ENCODE assay signal across 14 cellular contexts in the genomic region with DNA sequence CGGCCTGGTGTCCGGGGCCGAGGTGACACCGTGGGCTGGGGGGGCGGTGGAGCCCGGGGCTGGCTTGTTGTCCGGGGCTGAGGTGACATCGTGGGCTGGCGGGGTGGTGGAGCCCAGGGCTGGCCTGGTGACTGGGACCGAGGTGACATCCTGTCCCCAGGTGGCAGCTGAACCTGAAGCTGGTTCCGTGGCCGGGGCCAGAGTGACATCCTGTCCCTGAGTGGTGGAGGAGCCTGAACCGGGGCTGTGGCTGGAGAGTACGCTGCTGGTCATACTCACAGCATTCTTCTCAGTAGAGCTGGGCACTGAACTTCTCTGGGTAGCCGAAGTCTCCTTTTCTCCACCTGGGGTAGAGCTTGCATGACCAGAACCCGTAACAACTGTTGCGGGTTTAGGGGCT. TPM values are rescaled to one million over a fixed set of nuclear protein-coding genes. Genes with fewer than 3 reads are reported as not detected.
DNase-seq lines count a peak whose midpoint lies in the region; ATAC-seq, FAIRE-seq and TF ChIP-seq lines count a peak whose summit lies in the region.
"Had no signal": no experiment of that assay in that cellular context is flagged by ENCODE, and none has a peak within 500 bp of the region (broad histone marks: within the 10 kb centered on the region; RNA-seq: fewer than 3 reads in every experiment).

No MANE protein-coding gene starts in this region.

- peaks cover 24% of the 10 kb centered on the region for H3K23me2 ChIP-seq in H1 (ENCODE audit: low read depth, low read length)

- H3K27ac Mint-ChIP-seq in CD4-positive, CD25-positive, alpha-beta regulatory T cell: peak overlapping the region in 2 of 3 donors; percentile 48 to 92
- peak overlapping the region; percentile 97 for H3K27ac Mint-ChIP-seq in neural progenitor cell

- H3K27me3 ChIP-seq in CD4-positive, CD25-positive, alpha-beta regulatory T cell (ENCODE audit: control insufficient read depth, insufficient read depth, low read length): no peaks in the 10 kb centered on the region
- no peaks in the 10 kb centered on the region for H3K27me3 ChIP-seq in NT2/D1 (ENCODE audit: insufficient read depth, insufficient read length)
- H3K27me3 ChIP-seq in H1 (replicated peaks in 1 of 4; ENCODE audit: control insufficient read depth in 3 of 4, extremely low read depth in 1 of 4, insufficient read depth in 3 of 4, low read length in 3 of 4): no peaks in the 10 kb centered on the region
- no peaks in the 10 kb centered on the region for H3K27me3 ChIP-seq in neural progenitor cell
- H3K27me3 ChIP-seq: heart left ventricle had no signal

- no peak for TF ChIP-seq POLR2A in H1 (IDR thresholded peaks at IDR 0.05; ENCODE audit: control extremely low read depth in 1 of 2, low read depth in 2 of 2, low read length in 2 of 2)

- WGBS in H1 (ENCODE audit: extremely low coverage in 1 of 2, insufficient coverage in 1 of 2, insufficient read length in 1 of 2, insufficient replicate concordance in 2 of 2, low coverage in 1 of 2, low lambda C conversion rate in 2 of 2, missing lambda C conversion rate in 1 of 2), 2 experiments: 86% methylated on average over 11 of the region's 17 CpGs; no CpG with 5 or more reads in 1 of the 2 experiments

- no peak overlapping the region for H4K8ac ChIP-seq in H1 (ENCODE audit: extremely low read depth, insufficient read depth, low read length)

- peaks cover 33% of the 10 kb centered on the region for H3K4me1 ChIP-seq in CD4-positive, CD25-positive, alpha-beta regulatory T cell (ENCODE audit: control insufficient read depth, insufficient read depth, low read length, poor library complexity, severe bottlenecking)
- peaks cover 15% of the 10 kb centered on the region for H3K4me1 ChIP-seq in NT2/D1 (ENCODE audit: insufficient read depth, insufficient read length)
- H3K4me1 ChIP-seq in H1 (replicated peaks in 1 of 4; ENCODE audit: control insufficient read depth in 3 of 4, insufficient read depth in 4 of 4, low read length in 3 of 4): peaks cover 7 to 21% (median 18%) of the 10 kb centered on the region in 4 experiments
- peaks cover 16% of the 10 kb centered on the region for H3K4me1 ChIP-seq in neural progenitor cell
- peaks cover 15% of the 10 kb centered on the region for H3K4me1 ChIP-seq in OCI-LY7 (ENCODE audit: insufficient read depth, low read length, poor library complexity, severe bottlenecking)

- TF ChIP-seq CTCF in H1 (IDR thresholded peaks at IDR 0.05; ENCODE audit: control extremely low read depth in 1 of 3, insufficient read depth in 1 of 3, low read depth in 1 of 3, low read length in 3 of 3): no peak
- TF ChIP-seq CTCF in neural progenitor cell (IDR thresholded peaks at IDR 0.05): no peak
- TF ChIP-seq CTCF in OCI-LY7 (conservative IDR thresholded peaks at IDR 0.05; ENCODE audit: low read length): no peak

- no peak overlapping the region for H2BK12ac ChIP-seq in H1 (ENCODE audit: low read depth, low read length)

- no peaks in the 10 kb centered on the region for H3K27me3 Mint-ChIP-seq in CD4-positive, CD25-positive, alpha-beta regulatory T cell
- peaks cover 32% of the 10 kb centered on the region for H3K27me3 Mint-ChIP-seq in neural progenitor cell (ENCODE audit: insufficient read depth, low read depth)

- POLR2A ChIA-PET in H1 (lab: Charles Lee; ENCODE audit: partially characterized antibody): interaction anchor here (1.0 to 19.4 kb wide), 5 partner anchors 13 to 87 kb away, joined by 3 to 512 read pairs (median 48); a partner anchor contains a TSS
- POLR2A ChIA-PET in OCI-LY7 (lab: Charles Lee): no interaction called here

- H3K79me2 ChIP-seq in H1 (ENCODE audit: control insufficient read depth in 1 of 2, insufficient read depth in 2 of 2, low read length in 2 of 2) (peaks cover 6 to 17% of the 10 kb centered on the region in 2 experiments; a peak in 3 of 4 replicates), neural progenitor cell (ENCODE audit: low read depth) (peaks cover 21% of the 10 kb centered on the region), OCI-LY7 (ENCODE audit: insufficient read depth, low read depth, low read length) (no peaks in the 10 kb centered on the region)

- CTCF ChIA-PET in H1 (lab: Charles Lee; ENCODE audit: partially characterized antibody): interaction anchor here (1.0 to 5.1 kb wide), 7 partner anchors 11 to 59 kb away, joined by 3 to 107 read pairs (median 8); a partner anchor contains a TSS
- CTCF ChIA-PET in OCI-LY7 (lab: Charles Lee; ENCODE audit: unreplicated experiment): no interaction called here

- no peak for TF ChIP-seq EP300 in H1 (IDR thresholded peaks at IDR 0.05; ENCODE audit: borderline replicate concordance in 1 of 2, low read depth in 2 of 2, low read length in 2 of 2)

- FAIRE-seq in H1 (lab: Jason Lieb, UNC): no peak
- FAIRE-seq: colon had no signal

- H2AFZ ChIP-seq in H1 (ENCODE audit: low read length) (no peak overlapping the region), neural progenitor cell (replicated peaks) (no peak overlapping the region), OCI-LY7 (ENCODE audit: low read length) (no peak overlapping the region)

- H2BK15ac ChIP-seq in H1 (ENCODE audit: low read length): no peak overlapping the region

- H2AK5ac ChIP-seq in H1 (ENCODE audit: low read depth, low read length): 0 out of 2 replicates have a peak overlapping the region, but pooled peaks have one; percentile 26

- no peaks in the 10 kb centered on the region for H3K9me2 ChIP-seq in OCI-LY7 (ENCODE audit: insufficient read depth, low read length)

- peak overlapping the region; percentile 46 for H3K9ac ChIP-seq in NT2/D1 (ENCODE audit: insufficient read length, low read depth)
- no peak overlapping the region for H3K9ac ChIP-seq in H1 (replicated peaks in 1 of 4; ENCODE audit: extremely low read depth in 1 of 4, low read depth in 3 of 4, low read length in 3 of 4)
- H3K9ac ChIP-seq in neural progenitor cell: no peak overlapping the region

- no peak overlapping the region for H3K56ac ChIP-seq in H1 (replicated peaks; ENCODE audit: insufficient read length, low read depth, low read length)

- H3K4me1 Mint-ChIP-seq in CD4-positive, CD25-positive, alpha-beta regulatory T cell: peaks cover 0 to 37% (median 25%) of the 10 kb centered on the region in 4 donors
- peaks cover 34% of the 10 kb centered on the region for H3K4me1 Mint-ChIP-seq in neural progenitor cell

- no peak overlapping the region for H3K27ac ChIP-seq in CD4-positive, CD25-positive, alpha-beta regulatory T cell (ENCODE audit: insufficient read depth, low read length, poor library complexity, severe bottlenecking)
- no peak overlapping the region for H3K27ac ChIP-seq in H1 (ENCODE audit: low read depth, low read length)
- H3K27ac ChIP-seq in neural progenitor cell: no peak overlapping the region
- no peak overlapping the region for H3K27ac ChIP-seq in OCI-LY7 (ENCODE audit: low read depth, low read length, poor library complexity, severe bottlenecking)

- BruUV-seq in OCI-LY7 (replicated peaks; lab: Mats Ljungman, UMichigan): no TSS peak

- H3F3A ChIP-seq in neural progenitor cell (ENCODE audit: low read depth): peaks cover 41% of the 10 kb centered on the region

- H3K4me2 ChIP-seq in H1 (ENCODE audit: insufficient read depth in 1 of 2, low read depth in 2 of 2, low read length in 2 of 2) (peak overlapping the region in 1 of 2 experiments; percentile 87; a peak in 2 of 4 replicates), neural progenitor cell (no peak overlapping the region), OCI-LY7 (ENCODE audit: low read length) (no peak overlapping the region)

- intact Hi-C loops in OCI-LY7 (cut with micrococcal nuclease; ENCODE audit: unreplicated experiment): no loop called here

- no peak for TF ChIP-seq RAD21 in H1 (IDR thresholded peaks at IDR 0.05 in 1 of 2, conservative IDR thresholded peaks at IDR 0.05 in 1 of 2; ENCODE audit: low read depth in 2 of 2, low read length in 2 of 2)

- H3K4me3 ChIP-seq in CD4-positive, CD25-positive, alpha-beta regulatory T cell (ENCODE audit: low read depth, low read length): no peak overlapping the region
- H3K4me3 ChIP-seq in NT2/D1 (ENCODE audit: insufficient read length, low read depth) (no peak overlapping the region), H1 (ENCODE audit: extremely low read depth in 1 of 4, insufficient read depth in 2 of 4, low read depth in 3 of 4, low read length in 4 of 4) (no peak overlapping the region), neural progenitor cell (no peak overlapping the region), OCI-LY7 (ENCODE audit: low read depth, low read length, poor library complexity, severe bottlenecking) (no peak overlapping the region)

- peaks cover 6% of the 10 kb centered on the region for H3K79me1 ChIP-seq in H1 (ENCODE audit: low read depth, low read length)

- H3K36me3 ChIP-seq in CD4-positive, CD25-positive, alpha-beta regulatory T cell (ENCODE audit: control insufficient read depth, insufficient read depth, low read length): no peaks in the 10 kb centered on the region
- H3K36me3 ChIP-seq in NT2/D1 (ENCODE audit: insufficient read depth, insufficient read length, low read length): peaks cover 16% of the 10 kb centered on the region
- H3K36me3 ChIP-seq in H1 (ENCODE audit: control insufficient read depth in 2 of 4, insufficient read depth in 4 of 4, low read length in 3 of 4): peaks cover 2 to 10% (median 3%) of the 10 kb centered on the region in 4 experiments; a peak in 7 of 8 replicates
- no peaks in the 10 kb centered on the region for H3K36me3 ChIP-seq in neural progenitor cell
- H3K36me3 ChIP-seq in OCI-LY7 (ENCODE audit: insufficient read depth, low read length): no peaks in the 10 kb centered on the region

- peak in 1 of 3 donors; percentile 23 for DNase-seq in CD4-positive, CD25-positive, alpha-beta regulatory T cell
- DNase-seq in NT2/D1 (ENCODE audit: low read depth, low spot score): no peak
- no peak for DNase-seq in H1 (ENCODE audit: low read depth in 1 of 2, low spot score in 2 of 2)
- no peak for DNase-seq in neural progenitor cell (ENCODE audit: low spot score)
- DNase-seq in OCI-M1 (lab: John Stamatoyannopoulos, UW): no peak
- DNase-seq in OCI-LY7 (ENCODE audit: low spot score): no peak
- no peak for DNase-seq in NCI-H2227 (lab: John Stamatoyannopoulos, UW; ENCODE audit: unreplicated experiment)
- DNase-seq: activated CD8-positive, alpha-beta memory T cell treated with anti-CD3 and anti-CD28 coated beads, Interleukin-2, amount 50 U/mL, for 4 hours; KBM-7; NCI-H345; substantia nigra had no signal

- H2BK5ac ChIP-seq in H1 (ENCODE audit: low read depth, low read length): no peak overlapping the region; the same call in 1 of the 2 replicates

- no peak overlapping the region for H3K18ac ChIP-seq in H1 (ENCODE audit: extremely low read depth, low read length)

- no peak overlapping the region for H3K23ac ChIP-seq in H1 (ENCODE audit: insufficient read length)

- no peak overlapping the region for H2BK120ac ChIP-seq in H1 (replicated peaks; ENCODE audit: low read depth, low read length)

- H4K91ac ChIP-seq in H1 (replicated peaks; ENCODE audit: insufficient read length, low read length): peak overlapping the region; percentile 17

- H3K4me3 Mint-ChIP-seq in CD4-positive, CD25-positive, alpha-beta regulatory T cell: peak overlapping the region in 3 of 4 donors; percentile 13 to 77 (median 71)
- H3K4me3 Mint-ChIP-seq in neural progenitor cell: peak overlapping the region; percentile 62

- H4K20me1 ChIP-seq in H1 (replicated peaks in 1 of 2; ENCODE audit: control insufficient read depth in 1 of 2, insufficient read depth in 2 of 2, low read length in 2 of 2): peaks cover 2 to 6% of the 10 kb centered on the region in 2 experiments
- peaks cover 6% of the 10 kb centered on the region for H4K20me1 ChIP-seq in neural progenitor cell (ENCODE audit: low read depth)
- H4K20me1 ChIP-seq in OCI-LY7 (ENCODE audit: insufficient read depth, low read length): no peaks in the 10 kb centered on the region

- no peak overlapping the region for H3K4ac ChIP-seq in H1 (replicated peaks; ENCODE audit: insufficient read length, low read depth, low read length)

- no peak overlapping the region for H2BK20ac ChIP-seq in H1 (ENCODE audit: low read length)

- H3K9me3 ChIP-seq in CD4-positive, CD25-positive, alpha-beta regulatory T cell (ENCODE audit: control insufficient read depth in 2 of 2, low read length in 2 of 2): no peaks in the 10 kb centered on the region
- H3K9me3 ChIP-seq in NT2/D1 (ENCODE audit: insufficient read depth, low read length) (no peaks in the 10 kb centered on the region), H1 (ENCODE audit: insufficient read depth in 2 of 2, low read depth in 1 of 2, low read length in 1 of 2) (no peaks in the 10 kb centered on the region), neural progenitor cell (ENCODE audit: low read depth) (no peaks in the 10 kb centered on the region), OCI-LY7 (ENCODE audit: low read length) (no peaks in the 10 kb centered on the region)
- H3K9me3 ChIP-seq: heart left ventricle had no signal

- peaks cover 5% of the 10 kb centered on the region for H3K36me3 Mint-ChIP-seq in CD4-positive, CD25-positive, alpha-beta regulatory T cell
- peaks cover 20% of the 10 kb centered on the region for H3K36me3 Mint-ChIP-seq in neural progenitor cell

- H3K9me3 Mint-ChIP-seq in CD4-positive, CD25-positive, alpha-beta regulatory T cell: peaks cover 0 to 2% (median 0%) of the 10 kb centered on the region in 7 donors
- H3K9me3 Mint-ChIP-seq in neural progenitor cell: peaks cover 7% of the 10 kb centered on the region

- ATAC-seq in CD4-positive, CD25-positive, alpha-beta regulatory T cell (ENCODE audit: low read depth in 2 of 2): no peak
- ATAC-seq in HG02884 (IDR thresholded peaks at IDR 0.05; ENCODE audit: unreplicated experiment): no peak
- ATAC-seq: heart left ventricle had no signal

- no peak overlapping the region for H4K5ac ChIP-seq in H1 (ENCODE audit: insufficient read length, low read depth, low read length)

- H3K14ac ChIP-seq in H1 (ENCODE audit: insufficient read length): no peak overlapping the region

RNA-seq across cellular contexts. Expression of a gene that starts 15.8 kb away (rescaled TPM):
- total RNA-seq in CD4-positive, CD25-positive, alpha-beta regulatory T cell: 18.4 TPM
- polyA plus RNA-seq in CD4-positive, CD25-positive, alpha-beta regulatory T cell: 1 to 10 TPM; 2.7 to 4.1 (median 3.7) TPM
- total RNA-seq in H1 (2021; fragmentation: NEBNext Ultra II Directional; extraction: Animal tissue kit (Norgen Biotek cat#: 25700)): 2.6 and 3.0 TPM in 2 replicates
- polyA plus RNA-seq in H1 (2011; rRNA removed): 3.5 and 5.0 TPM in 2 replicates
- 4.2 TPM for polyA plus RNA-seq in H1 (2011; cell fraction: cytosol; rRNA removed)
- 19.8 TPM for polyA plus RNA-seq in H1 (2011; cell fraction: nucleus; rRNA removed)
- 8.5 to 12.1 TPM (median 11.0 TPM) in 4 replicates for polyA plus RNA-seq in H1 (2012, experiment 1 of 2)
- 4.6 TPM for polyA plus RNA-seq in H1 (2012, experiment 2 of 2)
- 3.6 TPM for polyA plus RNA-seq in H1 (2013, experiment 1 of 2)
- 3.4 TPM for polyA plus RNA-seq in H1 (2013, experiment 2 of 2)
- polyA minus RNA-seq in H1 (2011; rRNA and poly(A)+ RNA removed): 5.1 and 6.1 TPM in 2 replicates
- 2.2 TPM for polyA minus RNA-seq in H1 (2011; cell fraction: cytosol; rRNA and poly(A)+ RNA removed)
- 9.2 TPM for polyA minus RNA-seq in H1 (2011; cell fraction: nucleus; rRNA and poly(A)+ RNA removed)
- total RNA-seq in neural progenitor cell (ENCODE audit: low replicate concordance): 19.3 and 30.4 TPM in 2 replicates
- 6.9 and 11.1 TPM in 2 replicates for total RNA-seq in OCI-LY7 (2014; rRNA removed; shearing (Covaris generic))
- 28.7 and 37.1 TPM in 2 replicates for total RNA-seq in OCI-LY7 (2022)

RNA-seq across cellular contexts. Expression of a gene that starts 16.6 kb away (rescaled TPM):
- total RNA-seq in CD4-positive, CD25-positive, alpha-beta regulatory T cell: 18.4 TPM
- 10 to 100 TPM; 44.3 to 52.2 (median 49.0) TPM for polyA plus RNA-seq in CD4-positive, CD25-positive, alpha-beta regulatory T cell
- 47.9 and 55.0 TPM in 2 replicates for total RNA-seq in H1 (2021; fragmentation: NEBNext Ultra II Directional; extraction: Animal tissue kit (Norgen Biotek cat#: 25700))
- polyA plus RNA-seq in H1 (2011; rRNA removed): 131 and 161 TPM in 2 replicates
- polyA plus RNA-seq in H1 (2011; cell fraction: cytosol; rRNA removed): 108 TPM
- 98.3 TPM for polyA plus RNA-seq in H1 (2011; cell fraction: nucleus; rRNA removed)
- polyA plus RNA-seq in H1 (2012, experiment 1 of 2): 52.9 to 74.3 TPM (median 71.2 TPM) in 4 replicates
- 106 TPM for polyA plus RNA-seq in H1 (2012, experiment 2 of 2)
- polyA plus RNA-seq in H1 (2013, experiment 1 of 2): 37.2 TPM
- 36.4 TPM for polyA plus RNA-seq in H1 (2013, experiment 2 of 2)
- 39.0 and 48.9 TPM in 2 replicates for polyA minus RNA-seq in H1 (2011; rRNA and poly(A)+ RNA removed)
- 31.5 TPM for polyA minus RNA-seq in H1 (2011; cell fraction: cytosol; rRNA and poly(A)+ RNA removed)
- polyA minus RNA-seq in H1 (2011; cell fraction: nucleus; rRNA and poly(A)+ RNA removed): 29.7 TPM
- total RNA-seq in neural progenitor cell (ENCODE audit: low replicate concordance) (25.6 and 46.5 TPM in 2 replicates), OCI-LY7 (2022) (43.9 and 45.7 TPM in 2 replicates)
- total RNA-seq in OCI-LY7 (2014; rRNA removed; shearing (Covaris generic)): 67.6 and 70.2 TPM in 2 replicates

RNA-seq across cellular contexts. Expression of a gene that starts 18.3 kb away (rescaled TPM):
- 6.1 TPM for total RNA-seq in CD4-positive, CD25-positive, alpha-beta regulatory T cell
- 1 to 10 TPM in 2 of 4 donors, under 1 TPM in 2; 0.44 to 1.6 (median 0.78) TPM for polyA plus RNA-seq in CD4-positive, CD25-positive, alpha-beta regulatory T cell
- total RNA-seq in H1 (2021; fragmentation: NEBNext Ultra II Directional; extraction: Animal tissue kit (Norgen Biotek cat#: 25700)): 15.0 and 15.5 TPM in 2 replicates
- polyA plus RNA-seq in H1 (2011; rRNA removed): 21.6 and 34.7 TPM in 2 replicates
- 29.4 TPM for polyA plus RNA-seq in H1 (2011; cell fraction: cytosol; rRNA removed)
- 94.4 TPM for polyA plus RNA-seq in H1 (2011; cell fraction: nucleus; rRNA removed)
- polyA plus RNA-seq in H1 (2012, experiment 1 of 2): 18.2 to 22.5 TPM (median 20.8 TPM) in 4 replicates
- polyA plus RNA-seq in H1 (2012, experiment 2 of 2): 12.6 TPM
- polyA plus RNA-seq in H1 (2013, experiment 1 of 2): 11.7 TPM
- polyA plus RNA-seq in H1 (2013, experiment 2 of 2): 9.4 TPM
- 11.4 and 11.5 TPM in 2 replicates for polyA minus RNA-seq in H1 (2011; rRNA and poly(A)+ RNA removed)
- 13.7 TPM for polyA minus RNA-seq in H1 (2011; cell fraction: cytosol; rRNA and poly(A)+ RNA removed)
- 28.4 TPM for polyA minus RNA-seq in H1 (2011; cell fraction: nucleus; rRNA and poly(A)+ RNA removed)
- total RNA-seq in neural progenitor cell (ENCODE audit: low replicate concordance) (3.9 and 10.2 TPM in 2 replicates), OCI-LY7 (2022) (3.9 and 4.5 TPM in 2 replicates)
- 1.3 and 3.1 TPM in 2 replicates for total RNA-seq in OCI-LY7 (2014; rRNA removed; shearing (Covaris generic))

RNA-seq across cellular contexts. Expression of a gene that starts 18.8 kb away (rescaled TPM):
- total RNA-seq in CD4-positive, CD25-positive, alpha-beta regulatory T cell: 122 TPM
- 100 to 1,000 TPM; 468 to 537 (median 507) TPM for polyA plus RNA-seq in CD4-positive, CD25-positive, alpha-beta regulatory T cell
- total RNA-seq in H1 (2021; fragmentation: NEBNext Ultra II Directional; extraction: Animal tissue kit (Norgen Biotek cat#: 25700)): 146 TPM in 2 replicates
- polyA plus RNA-seq in H1 (2011; rRNA removed): 317 and 419 TPM in 2 replicates
- polyA plus RNA-seq in H1 (2011; cell fraction: cytosol; rRNA removed): 199 TPM
- polyA plus RNA-seq in H1 (2011; cell fraction: nucleus; rRNA removed): 287 TPM
- polyA plus RNA-seq in H1 (2012, experiment 1 of 2): 150 to 268 TPM (median 247 TPM) in 4 replicates
- polyA plus RNA-seq in H1 (2012, experiment 2 of 2): 705 TPM
- 290 TPM for polyA plus RNA-seq in H1 (2013, experiment 1 of 2)
- polyA plus RNA-seq in H1 (2013, experiment 2 of 2): 399 TPM
- polyA minus RNA-seq in H1 (2011; rRNA and poly(A)+ RNA removed): 107 and 146 TPM in 2 replicates
- polyA minus RNA-seq in H1 (2011; cell fraction: cytosol; rRNA and poly(A)+ RNA removed): 86.3 TPM
- polyA minus RNA-seq in H1 (2011; cell fraction: nucleus; rRNA and poly(A)+ RNA removed): 82.9 TPM
- 37.8 and 100 TPM in 2 replicates for total RNA-seq in neural progenitor cell (ENCODE audit: low replicate concordance)
- total RNA-seq in OCI-LY7 (2014; rRNA removed; shearing (Covaris generic)): 80.5 and 128 TPM in 2 replicates
- 141 and 166 TPM in 2 replicates for total RNA-seq in OCI-LY7 (2022)

RNA-seq across cellular contexts. Expression of a gene that starts 51.6 kb away (rescaled TPM):
- 28.1 TPM for total RNA-seq in CD4-positive, CD25-positive, alpha-beta regulatory T cell
- polyA plus RNA-seq in CD4-positive, CD25-positive, alpha-beta regulatory T cell: 100 to 1,000 TPM in 3 of 4 donors, 10 to 100 TPM in 1; 98.3 to 116 (median 101) TPM
- 44.8 and 49.3 TPM in 2 replicates for total RNA-seq in H1 (2021; fragmentation: NEBNext Ultra II Directional; extraction: Animal tissue kit (Norgen Biotek cat#: 25700))
- 227 and 349 TPM in 2 replicates for polyA plus RNA-seq in H1 (2011; rRNA removed)
- 166 TPM for polyA plus RNA-seq in H1 (2011; cell fraction: cytosol; rRNA removed)
- polyA plus RNA-seq in H1 (2011; cell fraction: nucleus; rRNA removed): 111 TPM
- 30.1 to 106 TPM (median 79.5 TPM) in 4 replicates for polyA plus RNA-seq in H1 (2012, experiment 1 of 2)
- polyA plus RNA-seq in H1 (2012, experiment 2 of 2): 141 TPM
- 184 TPM for polyA plus RNA-seq in H1 (2013, experiment 1 of 2)
- polyA plus RNA-seq in H1 (2013, experiment 2 of 2): 217 TPM
- polyA minus RNA-seq in H1 (2011; rRNA and poly(A)+ RNA removed): 6.9 and 13.7 TPM in 2 replicates
- polyA minus RNA-seq in H1 (2011; cell fraction: cytosol; rRNA and poly(A)+ RNA removed): 6.6 TPM
- polyA minus RNA-seq in H1 (2011; cell fraction: nucleus; rRNA and poly(A)+ RNA removed): 11.4 TPM
- 16.8 and 133 TPM in 2 replicates for total RNA-seq in neural progenitor cell (ENCODE audit: low replicate concordance)
- total RNA-seq in OCI-LY7 (2014; rRNA removed; shearing (Covaris generic)): 32.5 and 41.8 TPM in 2 replicates
- 56.2 and 65.9 TPM in 2 replicates for total RNA-seq in OCI-LY7 (2022)
